10 cellular contexts compared by ENCODE assay signal in genomic region chr5:88881566-88881965, GRCh38.
DNase-seq lines count a peak whose midpoint lies in the region; ATAC-seq and TF ChIP-seq lines count a peak whose summit lies in the region.
"Had no signal": no experiment of that assay in that cellular context is flagged by ENCODE, and none has a peak within 500 bp of the region (broad histone marks: within the 10 kb centered on the region; RNA-seq: fewer than 3 reads in every experiment).

No MANE protein-coding gene starts in this region.

- no peaks in the 10 kb centered on the region for H3K9me3 ChIP-seq in mucosa of rectum (ENCODE audit: control insufficient read depth in 2 of 2, low read length in 2 of 2)

- POLR2A ChIA-PET in HEK293T (lab: Yijun Ruan, JAX) = interaction anchor here (1.0 kb wide), 1 partner anchor 151 kb away, joined by 3 read pairs; no protein-coding TSS in a partner anchor

- H2AFZ ChIP-seq in ACC112 (ENCODE audit: low read length, unreplicated experiment) = no peak overlapping the region

- ATAC-seq in HG03280 (IDR thresholded peaks at IDR 0.05; ENCODE audit: unreplicated experiment) = no peak
- ATAC-seq in HG03108 (IDR thresholded peaks at IDR 0.05; ENCODE audit: unreplicated experiment) = no peak

- H3K4me1 ChIP-seq in ACC112 (ENCODE audit: control insufficient read depth, insufficient read depth, low read length, unreplicated experiment) (peaks cover 18% of the 10 kb centered on the region), mucosa of rectum (ENCODE audit: control insufficient read depth in 2 of 2, insufficient read depth in 2 of 2, low read length in 2 of 2) (peaks cover under 1 to 22% of the 10 kb centered on the region in 2 donors)

- H3K27me3 ChIP-seq in ACC112 (ENCODE audit: insufficient read depth, low read length) = no peaks in the 10 kb centered on the region
- no peaks in the 10 kb centered on the region for H3K27me3 ChIP-seq in mucosa of rectum (ENCODE audit: control insufficient read depth in 2 of 2, insufficient read depth in 2 of 2, low read length in 2 of 2)

- CTCF ChIA-PET in HEK293T (lab: Yijun Ruan, JAX) = no interaction called here

- no peaks in the 10 kb centered on the region for H3K79me2 ChIP-seq in ACC112 (ENCODE audit: control insufficient read depth, insufficient read depth, low read length, unreplicated experiment)

- H3K4me3 ChIP-seq in ACC112 (ENCODE audit: low read depth, low read length) (peak overlapping the region; percentile 82), mucosa of rectum (ENCODE audit: low read length in 2 of 2) (peak overlapping the region; percentile 79 to 91)

- H3K36me3 ChIP-seq in ACC112 (ENCODE audit: insufficient read depth, low read length) (no peaks in the 10 kb centered on the region), mucosa of rectum (ENCODE audit: control insufficient read depth in 2 of 2, insufficient read depth in 2 of 2, low read length in 2 of 2) (no peaks in the 10 kb centered on the region)

- DNase-seq in HEK293T (ENCODE audit: extremely low spot score) (no peak), astrocyte of the hippocampus (ENCODE audit: low read depth, low spot score) (peak; percentile 41), 8988T (no peak)
- no peak for DNase-seq in activated CD4-positive, alpha-beta T cell treated with anti-CD3 and anti-CD28 coated beads, Interleukin-2, amount 50 U/mL, for 48 hours
- DNase-seq: DND-41, NCI-H1105 treated with DMSO at 0.1 percent for 48 hours had no signal

- H3K9ac ChIP-seq in mucosa of rectum (ENCODE audit: low read depth in 1 of 2, low read length in 2 of 2) = peak overlapping the region; percentile 66 to 71

- H3K27ac ChIP-seq in ACC112 (ENCODE audit: low read depth, low read length) (no peak overlapping the region), mucosa of rectum (ENCODE audit: low read depth in 2 of 2, low read length in 2 of 2) (peak overlapping the region; percentile 27 to 79)

TF ChIP-seq in HEK293T, 16 proteins besides CTCF, POLR2A, EP300 and RAD21:
- TF ChIP-seq ZNF384 (IDR thresholded peaks at IDR 0.05) (peak; percentile 56; the same call in 1 of the 2 replicates), FOXA1 (IDR thresholded peaks at IDR 0.05) (no peak)
